8 cellular contexts compared by ENCODE assay signal in genomic region chr19:14528419-14529253, GRCh38. TPM values are rescaled to one million over a fixed set of nuclear protein-coding genes. Genes with fewer than 3 reads are reported as not detected.
DNase-seq lines count a peak whose midpoint lies in the region; ATAC-seq, FAIRE-seq and TF ChIP-seq lines count a peak whose summit lies in the region.

No MANE protein-coding gene starts in this region.

- peaks cover 20% of the 10 kb centered on the region; the same call in 1 of the 2 replicates for H4K20me1 ChIP-seq in DND-41 (ENCODE audit: insufficient read depth, low read length)

- ATAC-seq in DND-41 (ENCODE audit: insufficient read depth, low read depth) = no peak
- ATAC-seq in pancreas = no peak
- no peak for ATAC-seq in HG03460 (IDR thresholded peaks at IDR 0.05; ENCODE audit: unreplicated experiment)

- peak overlapping the region; percentile 92 for H3K4me2 ChIP-seq in DND-41 (ENCODE audit: insufficient read depth, low read length)

- intact Hi-C loops in pancreas (cut with DNase I) = no loop called here

- H3K27ac ChIP-seq in DND-41 (ENCODE audit: low read length) (peak overlapping the region; percentile 87), pancreas (peak overlapping the region in 2 of 4 donors; percentile 37 to 97)

- WGBS in pancreas, 2 donors = 27 to 36% methylated on average over 32 to 39 of the region's 39 CpGs

- H2AFZ ChIP-seq in DND-41 (ENCODE audit: low read depth, low read length) = peak overlapping the region; percentile 94

- no peak for TF ChIP-seq CTCF in DND-41 (IDR thresholded peaks at IDR 0.05; ENCODE audit: borderline replicate concordance, extremely low read depth, low read length, poor library complexity, severe bottlenecking)
- TF ChIP-seq CTCF in epithelial cell of esophagus (IDR thresholded peaks at IDR 0.05; ENCODE audit: insufficient read depth, low read depth, low read length, missing control alignments) = no peak
- TF ChIP-seq CTCF in pancreas (IDR thresholded peaks at IDR 0.05) = no peak

- H3K27me3 ChIP-seq in DND-41 (ENCODE audit: insufficient read depth, low read length, poor library complexity) = no peaks in the 10 kb centered on the region
- no peaks in the 10 kb centered on the region for H3K27me3 ChIP-seq in pancreas

- H3K9ac ChIP-seq in DND-41 (ENCODE audit: low read depth, low read length) = peak overlapping the region; percentile 63

- H3K4me1 ChIP-seq in DND-41 (ENCODE audit: insufficient read depth, low read length) (peaks cover 31% of the 10 kb centered on the region), pancreas (peaks cover 4 to 9% (median 9%) of the 10 kb centered on the region in 3 donors)

- FAIRE-seq in pancreas (lab: Jason Lieb, UNC) = no peak

- H3K36me3 ChIP-seq in DND-41 (ENCODE audit: insufficient read depth, low read length) (peaks cover 4% of the 10 kb centered on the region), pancreas (no peaks in the 10 kb centered on the region)

- DNase-seq in DND-41 (no peak), RPMI8226 (peak; percentile 31), epithelial cell of esophagus (ENCODE audit: low read depth) (no peak), pancreas (peak in 5 of 6 donors; percentile 14 to 58 (median 49)), OCI-M1 (lab: John Stamatoyannopoulos, UW) (no peak), DMS 273 treated with DMSO at 0.1 percent for 48 hours (lab: John Stamatoyannopoulos, UW) (no peak), NCI-H187 (lab: John Stamatoyannopoulos, UW) (no peak)

- H3K4me3 ChIP-seq in DND-41 (ENCODE audit: low read depth in 1 of 2, low read length in 2 of 2) (peak overlapping the region; percentile 56 to 72; a peak in 3 of 4 replicates), epithelial cell of esophagus (ENCODE audit: low read length) (peak overlapping the region; percentile 59), pancreas (peak overlapping the region; percentile 29 to 79 (median 50))

- no peaks in the 10 kb centered on the region for H3K9me3 ChIP-seq in DND-41 (ENCODE audit: insufficient read depth, low read length, severe bottlenecking)
- H3K9me3 ChIP-seq in pancreas = no peaks in the 10 kb centered on the region

- H3K79me2 ChIP-seq in DND-41 (ENCODE audit: insufficient read depth, low read length) = peaks cover 42% of the 10 kb centered on the region

RNA-seq across cellular contexts. Expression of gene TECR, which starts 0.8 kb away (rescaled TPM):
- total RNA-seq in pancreas = 10 to 100 TPM; 41.8 to 68.5 (median 50.8) TPM
- polyA plus RNA-seq in pancreas = 100 to 1,000 TPM; 115 to 129 TPM

RNA-seq across cellular contexts. Expression of gene DNAJB1, which starts 10.4 kb away (rescaled TPM):
- 10 to 100 TPM; 22.7 to 63.0 (median 29.3) TPM for total RNA-seq in pancreas
- 10 to 100 TPM; 22.4 to 39.6 TPM for polyA plus RNA-seq in pancreas

RNA-seq across cellular contexts. Expression of gene GIPC1, which starts 32.7 kb away (rescaled TPM):
- total RNA-seq in pancreas = 10 to 100 TPM; 19.0 to 34.0 (median 22.4) TPM
- polyA plus RNA-seq in pancreas = 10 to 100 TPM; 53.0 to 53.1 TPM

RNA-seq across cellular contexts. Expression of gene NDUFB7, which starts 43.2 kb away (rescaled TPM):
- 10 to 100 TPM; 62.5 to 80.9 (median 71.7) TPM for total RNA-seq in pancreas
- polyA plus RNA-seq in pancreas = 100 to 1,000 TPM; 247 to 270 TPM

RNA-seq across cellular contexts. Expression of gene PTGER1, which starts 53.5 kb away (rescaled TPM):
- under 1 TPM in 5 of 6 donors, not detected in 1; 0.12 to 0.58 (median 0.22) TPM for total RNA-seq in pancreas
- polyA plus RNA-seq in pancreas = under 1 TPM; 0.31 to 0.61 TPM

Comparison
In these comparisons a context has a peak if more than half of its experiments do, and no peak if none do; other contexts are left out.
1. DNase-seq: peak in RPMI8226 (single experiment) and pancreas (5 of 6); none in DND-41 (single experiment), epithelial cell of esophagus (single experiment), OCI-M1 (single experiment), DMS 273 treated with DMSO at 0.1 percent for 48 hours (single experiment) and NCI-H187 (0 of 2).
2. Peak in every context shown above with its lines, with median percentiles within 50 percentile points of each other: H3K4me3 ChIP-seq.